Comparison of ENCODE assay signal across 8 cellular contexts in the genomic region with DNA sequence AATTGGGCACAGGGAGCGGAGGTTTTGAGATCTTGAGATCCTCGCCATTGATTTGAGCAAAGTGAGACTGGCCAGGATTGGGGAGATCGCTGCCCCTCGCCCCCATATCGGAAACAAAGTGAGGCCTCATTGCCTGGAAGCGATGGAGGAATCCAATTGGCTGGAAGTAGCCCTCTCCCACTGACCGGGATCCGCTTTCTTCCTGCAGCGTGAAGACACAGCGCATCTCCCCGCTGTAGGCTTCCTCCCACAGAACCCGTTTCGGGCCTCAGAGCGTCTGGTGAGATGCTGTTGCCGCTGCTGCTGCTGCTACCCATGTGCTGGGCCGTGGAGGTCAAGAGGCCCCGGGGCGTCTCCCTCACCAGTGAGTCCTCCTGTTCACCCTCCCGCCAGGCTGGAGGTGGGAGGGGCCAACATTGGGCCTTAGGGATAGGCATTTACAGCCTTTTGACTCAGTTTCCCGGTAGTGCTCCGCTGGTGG. TPM values are rescaled to one million over a fixed set of nuclear protein-coding genes. Genes with fewer than 3 reads are reported as not detected.
DNase-seq lines count a peak whose midpoint lies in the region; ATAC-seq and TF ChIP-seq lines count a peak whose summit lies in the region.

No MANE protein-coding gene starts in this region.

- H3K9me3 Mint-ChIP-seq in natural killer cell = no peaks in the 10 kb centered on the region

- H3K27ac Mint-ChIP-seq in natural killer cell = peak overlapping the region; percentile 97 to 99

- peak; percentile 43 for DNase-seq in NCI-H146 (lab: John Stamatoyannopoulos, UW)
- DNase-seq in NCI-H146 treated with DMSO at 0.1 percent for 48 hours (lab: John Stamatoyannopoulos, UW; ENCODE audit: unreplicated experiment) = no peak
- DNase-seq in Peyer's patch = peak in 2 of 3 donors; percentile 63 to 65
- DNase-seq in natural killer cell = no peak
- DNase-seq in NCI-H526 (lab: John Stamatoyannopoulos, UW) = no peak
- DNase-seq in foreskin melanocyte = no peak

- H3K4me1 Mint-ChIP-seq in natural killer cell = peaks cover 21 to 32% of the 10 kb centered on the region in 2 donors

- peak overlapping the region; percentile 77 to 87 (median 79) for H3K27ac ChIP-seq in Peyer's patch
- H3K27ac ChIP-seq in duodenal mucosa (ENCODE audit: low read depth, low read length) = peak overlapping the region; percentile 64

- H3K9ac ChIP-seq in duodenal mucosa (ENCODE audit: low read depth in 1 of 2, low read length in 2 of 2) = peak overlapping the region; percentile 55 to 89

- H3K27me3 ChIP-seq in Peyer's patch (no peaks in the 10 kb centered on the region), duodenal mucosa (ENCODE audit: control insufficient read depth in 1 of 2, insufficient read depth in 2 of 2, low read length in 2 of 2) (no peaks in the 10 kb centered on the region)

- intact Hi-C loops in natural killer cell (cut with micrococcal nuclease) = loop anchor here (1.0 to 2.0 kb wide), 3 partner anchors 55 to 90 kb away; a partner anchor contains a TSS

- peaks cover 0 to 36% (median 2%) of the 10 kb centered on the region in 3 donors for H3K36me3 ChIP-seq in Peyer's patch
- H3K36me3 ChIP-seq in duodenal mucosa (ENCODE audit: control insufficient read depth in 1 of 2, insufficient read depth in 2 of 2, low read length in 2 of 2) = peaks cover 11 to 22% of the 10 kb centered on the region in 2 donors

- TF ChIP-seq POLR2A in Peyer's patch (IDR thresholded peaks at IDR 0.05) = peak in 1 of 2 donors; percentile 6

- no peaks in the 10 kb centered on the region for H3K36me3 Mint-ChIP-seq in natural killer cell

- no peak for ATAC-seq in natural killer cell
- no peak for ATAC-seq in HG02885 (IDR thresholded peaks at IDR 0.05; ENCODE audit: poor library complexity, unreplicated experiment)

- H3K4me1 ChIP-seq in Peyer's patch = peaks cover 0 to 19% (median 12%) of the 10 kb centered on the region in 4 donors
- H3K4me1 ChIP-seq in duodenal mucosa (ENCODE audit: control insufficient read depth in 1 of 2, insufficient read depth in 2 of 2, low read length in 2 of 2) = peaks cover 11 to 17% of the 10 kb centered on the region in 2 donors

- H3K4me3 Mint-ChIP-seq in natural killer cell = peak overlapping the region; percentile 99

- no peaks in the 10 kb centered on the region for H3K27me3 Mint-ChIP-seq in natural killer cell (ENCODE audit: low read depth in 2 of 2)

- H3K4me3 ChIP-seq in Peyer's patch (peak overlapping the region; percentile 61 to 73 (median 66)), duodenal mucosa (ENCODE audit: low read depth in 1 of 2, low read length in 2 of 2) (peak overlapping the region; percentile 89 to 96)

- TF ChIP-seq CTCF in Peyer's patch (IDR thresholded peaks at IDR 0.05) = no peak
- no peak for TF ChIP-seq CTCF in natural killer cell (IDR thresholded peaks at IDR 0.05)

- H3K9me3 ChIP-seq in Peyer's patch = no peaks in the 10 kb centered on the region
- no peaks in the 10 kb centered on the region for H3K9me3 ChIP-seq in duodenal mucosa (ENCODE audit: control insufficient read depth in 1 of 2, low read length in 2 of 2)

RNA-seq across cellular contexts. Expression of a gene that starts 0.4 kb away (rescaled TPM):
- total RNA-seq in Peyer's patch = 100 to 1,000 TPM; 161 to 239 (median 194) TPM
- total RNA-seq in natural killer cell = 100 to 1,000 TPM; 320 to 367 (median 327) TPM

RNA-seq across cellular contexts. Expression of a gene that starts 1.0 kb away (rescaled TPM):
- total RNA-seq in Peyer's patch (1 to 10 TPM in 1 of 4 donors, not detected in 3; 1.5 TPM), natural killer cell (not detected)

RNA-seq across cellular contexts. Expression of a gene that starts 16.8 kb away (rescaled TPM):
- total RNA-seq in Peyer's patch = 10 to 100 TPM in 1 of 4 donors, 1 to 10 TPM in 3; 2.5 to 51.2 (median 6.3) TPM
- total RNA-seq in natural killer cell = under 1 TPM in 1 of 3 donors, not detected in 2; 0.48 TPM

RNA-seq across cellular contexts. Expression of a gene that starts 45.0 kb away (rescaled TPM):
- under 1 TPM in 1 of 4 donors, not detected in 3; 0.95 TPM for total RNA-seq in Peyer's patch
- total RNA-seq in natural killer cell = not detected

RNA-seq across cellular contexts. Expression of a gene that starts 51.8 kb away (rescaled TPM):
- 1 to 10 TPM; 1.2 to 5.0 (median 3.0) TPM for total RNA-seq in Peyer's patch
- total RNA-seq in natural killer cell = 10 to 100 TPM in 2 of 3 donors, 1 to 10 TPM in 1; 7.6 to 10.7 (median 10.3) TPM

Comparison
In these comparisons a context has a peak if more than half of its experiments do, and no peak if none do; other contexts are left out.
1. DNase-seq: peak in NCI-H146 (single experiment) and Peyer's patch (2 of 3); none in NCI-H146 treated with DMSO at 0.1 percent for 48 hours (single experiment), natural killer cell (single experiment), NCI-H526 (0 of 2) and foreskin melanocyte (single experiment).